ENCODE assay signal across 8 cellular contexts in genomic region chr10:102675887-102676616, GRCh38. TPM values are rescaled to one million over a fixed set of nuclear protein-coding genes. Genes with fewer than 3 reads are reported as not detected.
DNase-seq lines count a peak whose midpoint lies in the region; ATAC-seq lines count a peak whose summit lies in the region.
"Had no signal": no experiment of that assay in that cellular context is flagged by ENCODE, and none has a peak within 500 bp of the region (broad histone marks: within the 10 kb centered on the region; RNA-seq: fewer than 3 reads in every experiment).

No MANE protein-coding gene starts in this region.

- no peaks in the 10 kb centered on the region for H3K9me3 Mint-ChIP-seq in T-cell
- no peaks in the 10 kb centered on the region for H3K9me3 Mint-ChIP-seq in T-helper 2 cell treated with Interferon-gamma antibody and Interleukin-4, amounts not matched to agents 5 μg/mL and 100 μg/mL, for 36 hours
- H3K9me3 Mint-ChIP-seq: T-helper 1 cell treated with Interleukin-12 subunit alpha and Interleukin-12 subunit beta and Interleukin-4 antibody, amounts not matched to agents 30 μg/mL and 1 μg/mL, for 36 hours had no signal

- no peaks in the 10 kb centered on the region for H3K27me3 Mint-ChIP-seq in T-cell
- no peaks in the 10 kb centered on the region for H3K27me3 Mint-ChIP-seq in T-helper 2 cell treated with Interferon-gamma antibody and Interleukin-4, amounts not matched to agents 5 μg/mL and 100 μg/mL, for 36 hours (ENCODE audit: low read depth)

- H3K4me3 Mint-ChIP-seq in T-cell = peak overlapping the region in 1 of 3 donors; percentile 78
- H3K4me3 Mint-ChIP-seq in T-helper 2 cell treated with Interferon-gamma antibody and Interleukin-4, amounts not matched to agents 5 μg/mL and 100 μg/mL, for 36 hours = no peak overlapping the region
- H3K4me3 Mint-ChIP-seq: T-helper 1 cell treated with Interleukin-12 subunit alpha and Interleukin-12 subunit beta and Interleukin-4 antibody, amounts not matched to agents 30 μg/mL and 1 μg/mL, for 36 hours had no signal

- H3K36me3 Mint-ChIP-seq in T-cell = peaks cover 5% of the 10 kb centered on the region
- H3K36me3 Mint-ChIP-seq in T-helper 2 cell treated with Interferon-gamma antibody and Interleukin-4, amounts not matched to agents 5 μg/mL and 100 μg/mL, for 36 hours (ENCODE audit: low read depth) = peaks cover 2% of the 10 kb centered on the region

- no peak overlapping the region for H3K4me3 ChIP-seq in skeletal muscle cell (ENCODE audit: low read depth, low read length)

- DNase-seq in HCEC 1CT (peak; percentile 84), T-cell (peak in 1 of 34 experiments; percentile 38), globus pallidus (ENCODE audit: low spot score) (peak; percentile 61), skeletal muscle cell (ENCODE audit: low read depth) (peak; percentile 87), COLO668 (lab: John Stamatoyannopoulos, UW; ENCODE audit: unreplicated experiment) (no peak), posterior vena cava (ENCODE audit: low spot score) (no peak)
- no peak for DNase-seq in T-helper 2 cell treated with Interferon-gamma antibody and Interleukin-4, amounts not matched to agents 5 μg/mL and 100 μg/mL, for 36 hours (ENCODE audit: low spot score)

- peaks cover 42 to 62% (median 50%) of the 10 kb centered on the region in 3 donors for H3K4me1 Mint-ChIP-seq in T-cell
- peaks cover 28% of the 10 kb centered on the region for H3K4me1 Mint-ChIP-seq in T-helper 2 cell treated with Interferon-gamma antibody and Interleukin-4, amounts not matched to agents 5 μg/mL and 100 μg/mL, for 36 hours (ENCODE audit: low read depth)

- intact Hi-C loops in posterior vena cava (cut with DNase I) = no loop called here

- ATAC-seq in T-cell (replicated peaks in 1 of 4) = no peak

- CTCF ChIA-PET in T-cell (lab: Charles Lee) = interaction anchor here in 1 of 2 donors (0.6 to 1.0 kb wide), 4 partner anchors 17 to 277 kb away, joined by 3 to 4 read pairs (median 3); partner anchors contain the start of genes ARL3 and SFXN2

- H3K27ac Mint-ChIP-seq in T-cell = peak overlapping the region; percentile 90 to 96
- H3K27ac Mint-ChIP-seq in T-helper 2 cell treated with Interferon-gamma antibody and Interleukin-4, amounts not matched to agents 5 μg/mL and 100 μg/mL, for 36 hours = no peak overlapping the region
- H3K27ac Mint-ChIP-seq: T-helper 1 cell treated with Interleukin-12 subunit alpha and Interleukin-12 subunit beta and Interleukin-4 antibody, amounts not matched to agents 30 μg/mL and 1 μg/mL, for 36 hours had no signal

- POLR2A ChIA-PET in T-cell (lab: Charles Lee) = interaction anchor here (0.5 to 1.2 kb wide), 5 partner anchors 10 to 90 kb away, joined by 3 to 5 read pairs (median 3); partner anchors contain the start of gene ARL3 (in 1 of the 2)

RNA-seq across cellular contexts. Expression of gene TRIM8, which starts 31.8 kb away (rescaled TPM):
- 10 to 100 TPM; 54.2 to 74.7 (median 67.9) TPM for total RNA-seq in T-cell
- total RNA-seq in posterior vena cava = 100 to 1,000 TPM; 122 to 125 TPM

RNA-seq across cellular contexts. Expression of gene ARL3, which starts 38.1 kb away (rescaled TPM):
- total RNA-seq in T-cell (1 to 10 TPM; 2.7 to 5.0 (median 3.5) TPM), posterior vena cava (10 to 100 TPM in 1 of 2 donors, 1 to 10 TPM in 1; 9.7 to 11.6 TPM)

RNA-seq across cellular contexts. Expression of gene SFXN2, which starts 38.4 kb away (rescaled TPM):
- 10 to 100 TPM in 4 of 5 donors, 1 to 10 TPM in 1; 9.2 to 32.6 (median 22.6) TPM for total RNA-seq in T-cell
- 1 to 10 TPM; 2.4 to 6.5 TPM for total RNA-seq in posterior vena cava

Comparison
In these comparisons a context has a peak if more than half of its experiments do, and no peak if none do; other contexts are left out.
1. DNase-seq: peak in HCEC 1CT (single experiment), globus pallidus (single experiment) and skeletal muscle cell (single experiment); none in COLO668 (single experiment), T-helper 2 cell treated with Interferon-gamma antibody and Interleukin-4, amounts not matched to agents 5 μg/mL and 100 μg/mL, for 36 hours (single experiment) and posterior vena cava (single experiment).